ENCODE assay signal across 18 cellular contexts in the genomic region with DNA sequence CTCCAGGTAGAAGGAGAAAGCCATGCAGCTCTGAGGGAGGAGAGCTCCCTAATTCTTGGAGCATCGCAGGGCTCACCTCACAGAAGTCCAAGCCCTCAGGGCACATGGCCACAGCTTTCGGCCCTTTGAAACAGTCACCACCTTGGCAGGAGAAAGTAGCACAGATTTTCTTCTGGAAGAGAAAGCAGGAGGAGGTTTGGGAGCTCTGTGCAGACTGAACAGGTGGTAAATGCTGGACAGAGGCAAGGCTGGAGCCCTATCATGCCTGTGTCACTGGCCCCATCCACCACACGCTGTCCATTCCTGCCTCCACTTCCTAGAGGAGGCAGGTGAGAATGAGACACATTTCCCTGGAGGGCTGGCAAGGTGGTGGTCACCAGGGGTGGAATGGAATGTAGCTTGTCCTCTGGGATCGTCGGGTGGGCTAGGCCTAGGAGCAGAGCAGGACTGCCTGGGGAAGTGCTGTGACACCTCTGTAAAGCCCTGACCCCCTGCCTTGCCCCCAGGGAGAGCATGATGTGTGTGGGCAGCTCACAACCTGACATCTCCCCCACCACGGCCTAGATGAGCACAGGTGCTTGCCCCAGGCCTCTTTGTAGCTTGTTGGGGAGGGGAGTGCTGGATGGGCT.
"Had no signal": no experiment of that assay in that cellular context is flagged by ENCODE, and none has a peak within 500 bp of the region (broad histone marks: within the 10 kb centered on the region; RNA-seq: fewer than 3 reads in every experiment).

No MANE protein-coding gene starts in this region.

- H3K36me3 ChIP-seq: neutrophil had no signal

- H3K27ac ChIP-seq: body of pancreas, left ventricle myocardium inferior, neutrophil had no signal

- DNase-seq: activated CD4-positive, alpha-beta memory T cell treated with anti-CD3 and anti-CD28 coated beads, Interleukin-2, amount 10 ng/mL, durations not matched to agents 7 days and 5 days; activated CD4-positive, alpha-beta T cell treated with anti-CD3 and anti-CD28 coated beads for 4 hours; activated effector memory CD4-positive, alpha-beta T cell treated with Interleukin-2 at 50 U/mL for 16 hours; activated T-cell treated with anti-CD3 and anti-CD28 coated beads, Interleukin-2, amount 50 U/mL, for 4 hours; amygdala; body of pancreas; cortex of kidney; effector memory CD4-positive, alpha-beta T cell; foreskin fibroblast; hippocampal formation; left ventricle myocardium inferior; mesenchymal stem cell; natural killer cell; small intestine; stimulated activated CD4-positive, alpha-beta T cell treated with anti-CD3 and anti-CD28 coated beads, Interleukin-4, amount 100 ng/mL, for 4 hours; stimulated activated CD8-positive, alpha-beta memory T cell treated with anti-CD3 and anti-CD28 coated beads, Interleukin-4, amount 100 ng/mL, for 48 hours had no signal

- FAIRE-seq: small intestine, urothelium cell line had no signal

- H3K4me3 ChIP-seq: body of pancreas, left ventricle myocardium inferior had no signal

- ATAC-seq: activated T-cell treated with anti-CD3 and anti-CD28 coated beads, Interleukin-2, amount 50 U/mL, for 4 hours; body of pancreas; natural killer cell had no signal

- H3K27me3 ChIP-seq: body of pancreas, neutrophil had no signal

- H3K9me3 ChIP-seq: body of pancreas, left ventricle myocardium inferior, neutrophil had no signal
